Comparison of ENCODE assay signal across 22 cellular contexts in genomic region chr6:155054851-155055250, GRCh38.
"Had no signal": no experiment of that assay in that cellular context is flagged by ENCODE, and none has a peak within 500 bp of the region (broad histone marks: within the 10 kb centered on the region; RNA-seq: fewer than 3 reads in every experiment).

No MANE protein-coding gene starts in this region.

- H3K9me3 ChIP-seq: adrenal gland, mucosa of descending colon, uterus had no signal

- H3K4me1 ChIP-seq: adrenal gland, uterus had no signal

- ATAC-seq: activated CD4-positive, alpha-beta T cell treated with anti-CD3 and anti-CD28 coated beads for 36 hours; activated T-cell treated with anti-CD3 and anti-CD28 coated beads, Interleukin-2, amount 50 U/mL, for 72 hours; mucosa of descending colon; sciatic nerve; stimulated activated effector memory CD8-positive, alpha-beta T cell treated with anti-CD3 and anti-CD28 coated beads, Interleukin-12 subunit alpha, Interleukin-12 subunit beta, amount 100 ng/mL, for 72 hours; stimulated activated naive CD8-positive, alpha-beta T cell treated with anti-CD3 and anti-CD28 coated beads, Interleukin-15, amount 100 ng/mL, for 72 hours; T-cell had no signal

- H3K4me3 ChIP-seq: adrenal gland, mucosa of descending colon, uterus had no signal

- H3K27me3 ChIP-seq: adrenal gland, uterus had no signal

- H3K27ac ChIP-seq: adrenal gland, epithelial cell of prostate, uterus had no signal

- DNase-seq: activated CD4-positive, alpha-beta T cell treated with anti-CD3 and anti-CD28 coated beads for 36 hours; activated CD4-positive, alpha-beta T cell treated with anti-CD3 and anti-CD28 coated beads, Interleukin-2, amount 50 U/mL, for 48 hours; activated CD8-positive, alpha-beta memory T cell treated with anti-CD3 and anti-CD28 coated beads, Interleukin-2, amount 50 U/mL, for 48 hours; activated effector memory CD4-positive, alpha-beta T cell treated with Interleukin-2 at 50 U/mL for 16 hours; activated naive CD4-positive, alpha-beta T cell treated with anti-CD3 and anti-CD28 coated beads, Interleukin-2, amount 50 U/mL, for 16 hours; activated T-cell treated with anti-CD3 and anti-CD28 coated beads, Interleukin-2, amount 50 U/mL, for 72 hours; adrenal gland; foreskin melanocyte; hypothalamus; mucosa of descending colon; naive B cell; occipital lobe; posterior cingulate gyrus; small intestine; stimulated activated CD4-positive, alpha-beta T cell treated with anti-CD3 and anti-CD28 coated beads, Interleukin-2, amount 100 ng/mL, for 24 hours; stimulated activated naive CD8-positive, alpha-beta T cell treated with anti-CD3 and anti-CD28 coated beads, Interleukin-15, amount 100 ng/mL, for 72 hours; T-cell; trophoblast cell; uterus had no signal

- H3K36me3 ChIP-seq: adrenal gland, uterus had no signal
